Comparison of ENCODE assay signal across 21 cellular contexts in genomic region chr4:25155957-25156356, GRCh38.
"Had no signal": no experiment of that assay in that cellular context is flagged by ENCODE, and none has a peak within 500 bp of the region (broad histone marks: within the 10 kb centered on the region; RNA-seq: fewer than 3 reads in every experiment).

No MANE protein-coding gene starts in this region.

- ATAC-seq: activated CD8-positive, alpha-beta memory T cell treated with anti-CD3 and anti-CD28 coated beads, Interleukin-2, amount 10 ng/mL, durations not matched to agents 7 days and 5 days; activated naive CD4-positive, alpha-beta T cell treated with anti-CD3 and anti-CD28 coated beads, Interleukin-2, amount 50 U/mL, for 72 hours; activated naive CD8-positive, alpha-beta T cell treated with anti-CD3 and anti-CD28 coated beads, Interleukin-2, amount 50 U/mL, for 24 hours; WTC11 had no signal

- DNase-seq: activated CD4-positive, alpha-beta T cell treated with anti-CD3 and anti-CD28 coated beads for 1 hour; activated CD4-positive, alpha-beta T cell treated with anti-CD3 and anti-CD28 coated beads, Interleukin-2, amount 50 U/mL, for 48 hours; activated CD8-positive, alpha-beta memory T cell treated with anti-CD3 and anti-CD28 coated beads, Interleukin-2, amount 10 ng/mL, durations not matched to agents 7 days and 5 days; activated effector memory CD4-positive, alpha-beta T cell treated with Interleukin-2 at 50 U/mL for 16 hours; activated naive CD4-positive, alpha-beta T cell; activated naive CD8-positive, alpha-beta T cell treated with anti-CD3 and anti-CD28 coated beads, Interleukin-2, amount 50 U/mL, for 24 hours; activated T-cell treated with anti-CD3 and anti-CD28 coated beads, Interleukin-2, amount 50 U/mL, for 24 hours; amygdala; KG1; MG63; NCI-H1092 treated with DMSO at 0.1 percent for 48 hours; NCI-H1417 treated with DMSO at 0.1 percent for 48 hours; NCI-H1694 treated with DMSO at 0.1 percent for 48 hours; NCI-H2029 treated with DMSO at 0.1 percent for 48 hours; NCI-H345; NCI-H510A treated with DMSO at 0.1 percent for 48 hours; NCI-H69; Peyer's patch; Right ventricle myocardium superior had no signal
